17 cellular contexts compared by ENCODE assay signal in the genomic region with DNA sequence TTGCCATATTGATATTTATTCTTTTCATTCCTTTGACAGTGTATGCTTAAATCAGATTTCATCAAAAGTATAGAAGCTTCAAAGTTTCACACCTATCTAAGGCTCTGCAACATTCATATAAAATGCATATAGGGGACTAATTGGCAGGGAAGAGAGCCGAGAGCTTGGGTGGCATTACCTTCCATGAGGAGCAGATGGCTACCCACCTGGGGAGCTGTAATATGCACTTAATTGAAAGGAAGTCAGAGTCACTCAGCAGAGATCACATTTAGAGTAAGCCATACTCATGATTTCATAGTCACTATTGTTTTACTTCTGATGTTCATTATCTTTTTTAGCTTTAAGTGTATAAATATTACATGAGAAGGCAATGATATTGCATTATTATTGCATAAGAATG.
DNase-seq lines count a peak whose midpoint lies in the region; ATAC-seq and TF ChIP-seq lines count a peak whose summit lies in the region.
"Had no signal": no experiment of that assay in that cellular context is flagged by ENCODE, and none has a peak within 500 bp of the region (broad histone marks: within the 10 kb centered on the region; RNA-seq: fewer than 3 reads in every experiment).

No MANE protein-coding gene starts in this region.

- H3K9ac ChIP-seq in MM.1S (ENCODE audit: low read length), result no peak overlapping the region

- in situ Hi-C loops in G401 (cut with HindIII; ENCODE audit: low sequenced_read_pairs), result no loop called here

- CTCF ChIA-PET in RWPE1 (lab: Yijun Ruan, JAX), result no interaction called here

- H3K36me3 ChIP-seq in MM.1S (replicated peaks; ENCODE audit: insufficient read depth, low read length), result no peaks in the 10 kb centered on the region
- H3K36me3 ChIP-seq: BE2C had no signal

- intact Hi-C loops in natural killer cell (cut with micrococcal nuclease), result no loop called here

- peaks cover 7% of the 10 kb centered on the region in 2 donors for H3K9me3 Mint-ChIP-seq in natural killer cell

- H3K9me3 ChIP-seq in MM.1S (replicated peaks; ENCODE audit: insufficient read depth, low read length), result no peaks in the 10 kb centered on the region
- H3K9me3 ChIP-seq: BE2C had no signal

- H3K4me1 ChIP-seq in MM.1S (ENCODE audit: low read length), result no peaks in the 10 kb centered on the region
- H3K4me1 ChIP-seq: BE2C had no signal

- H3K27ac ChIP-seq in MM.1S (ENCODE audit: low read length), result no peak overlapping the region
- no peak overlapping the region for H3K27ac ChIP-seq in RWPE1
- H3K27ac ChIP-seq: 22Rv1 had no signal

- no peak overlapping the region for H2AFZ ChIP-seq in MM.1S (ENCODE audit: low read length)

- H3K36me3 Mint-ChIP-seq in natural killer cell, result no peaks in the 10 kb centered on the region
- H3K36me3 Mint-ChIP-seq: CD4-positive, alpha-beta memory T cell had no signal

- POLR2A ChIA-PET in RWPE1 (lab: Yijun Ruan, JAX; ENCODE audit: low non-redundant PET), result no interaction called here

- H3F3A ChIP-seq in MM.1S (ENCODE audit: insufficient read depth, low read length), result no peaks in the 10 kb centered on the region

- no peaks in the 10 kb centered on the region for H3K27me3 Mint-ChIP-seq in natural killer cell (ENCODE audit: low read depth in 2 of 2)
- H3K27me3 Mint-ChIP-seq: CD4-positive, alpha-beta memory T cell had no signal

- no peak overlapping the region for H3K27ac Mint-ChIP-seq in natural killer cell
- H3K27ac Mint-ChIP-seq: CD4-positive, alpha-beta memory T cell had no signal

- no peak overlapping the region for H3K4me2 ChIP-seq in MM.1S (ENCODE audit: low read depth, low read length)

- H3K79me2 ChIP-seq in MM.1S (ENCODE audit: low read length), result no peaks in the 10 kb centered on the region

- H3K4me1 Mint-ChIP-seq in natural killer cell, result no peaks in the 10 kb centered on the region
- H3K4me1 Mint-ChIP-seq: CD4-positive, alpha-beta memory T cell had no signal

- ATAC-seq in natural killer cell, result no peak
- ATAC-seq: Panc1 had no signal

- no peaks in the 10 kb centered on the region for H3K27me3 ChIP-seq in MM.1S (replicated peaks; ENCODE audit: insufficient read depth, low read length)
- H3K27me3 ChIP-seq: BE2C had no signal

- no peaks in the 10 kb centered on the region for H4K20me1 ChIP-seq in MM.1S (ENCODE audit: insufficient read depth, low read length)

- H3K4me3 Mint-ChIP-seq in natural killer cell, result no peak overlapping the region
- H3K4me3 Mint-ChIP-seq: CD4-positive, alpha-beta memory T cell had no signal

- DNase-seq in DMS53 (lab: John Stamatoyannopoulos, UW) (peak; percentile 8), DMS53 treated with DMSO at 0.1 percent for 48 hours (lab: John Stamatoyannopoulos, UW; ENCODE audit: unreplicated experiment) (no peak), G401 (ENCODE audit: low spot score) (peak; percentile 55), NCI-H524 (lab: John Stamatoyannopoulos, UW) (peak; percentile 72 to 89), cerebellar cortex (ENCODE audit: low spot score) (peak; percentile 45), natural killer cell (no peak), MM.1S (no peak), RWPE1 (ENCODE audit: low spot score) (no peak)
- DNase-seq: BE2C; CD4-positive, alpha-beta memory T cell; NCI-H1048; NCI-H2029; NCI-H2227 treated with DMSO at 0.1 percent for 48 hours; NCI-H526 treated with DMSO at 0.1 percent for 48 hours; SHP77 had no signal

- H3K9me2 ChIP-seq in MM.1S (replicated peaks; ENCODE audit: insufficient read depth, low read length), result no peaks in the 10 kb centered on the region

- no peak overlapping the region for H3K4me3 ChIP-seq in MM.1S (ENCODE audit: low read length)

- TF ChIP-seq CTCF in natural killer cell (IDR thresholded peaks at IDR 0.05) (no peak), MM.1S (IDR thresholded peaks at IDR 0.05; ENCODE audit: low read length) (no peak), RWPE1 (conservative IDR thresholded peaks at IDR 0.05; ENCODE audit: low read depth) (no peak)

Comparison
In these comparisons a context has a peak if more than half of its experiments do, and no peak if none do; other contexts are left out.
1. DNase-seq: peak in DMS53 (single experiment), G401 (single experiment), NCI-H524 (2 of 2) and cerebellar cortex (single experiment); none in DMS53 treated with DMSO at 0.1 percent for 48 hours (single experiment), natural killer cell (single experiment), MM.1S (single experiment) and RWPE1 (single experiment).